In the genomic region with DNA sequence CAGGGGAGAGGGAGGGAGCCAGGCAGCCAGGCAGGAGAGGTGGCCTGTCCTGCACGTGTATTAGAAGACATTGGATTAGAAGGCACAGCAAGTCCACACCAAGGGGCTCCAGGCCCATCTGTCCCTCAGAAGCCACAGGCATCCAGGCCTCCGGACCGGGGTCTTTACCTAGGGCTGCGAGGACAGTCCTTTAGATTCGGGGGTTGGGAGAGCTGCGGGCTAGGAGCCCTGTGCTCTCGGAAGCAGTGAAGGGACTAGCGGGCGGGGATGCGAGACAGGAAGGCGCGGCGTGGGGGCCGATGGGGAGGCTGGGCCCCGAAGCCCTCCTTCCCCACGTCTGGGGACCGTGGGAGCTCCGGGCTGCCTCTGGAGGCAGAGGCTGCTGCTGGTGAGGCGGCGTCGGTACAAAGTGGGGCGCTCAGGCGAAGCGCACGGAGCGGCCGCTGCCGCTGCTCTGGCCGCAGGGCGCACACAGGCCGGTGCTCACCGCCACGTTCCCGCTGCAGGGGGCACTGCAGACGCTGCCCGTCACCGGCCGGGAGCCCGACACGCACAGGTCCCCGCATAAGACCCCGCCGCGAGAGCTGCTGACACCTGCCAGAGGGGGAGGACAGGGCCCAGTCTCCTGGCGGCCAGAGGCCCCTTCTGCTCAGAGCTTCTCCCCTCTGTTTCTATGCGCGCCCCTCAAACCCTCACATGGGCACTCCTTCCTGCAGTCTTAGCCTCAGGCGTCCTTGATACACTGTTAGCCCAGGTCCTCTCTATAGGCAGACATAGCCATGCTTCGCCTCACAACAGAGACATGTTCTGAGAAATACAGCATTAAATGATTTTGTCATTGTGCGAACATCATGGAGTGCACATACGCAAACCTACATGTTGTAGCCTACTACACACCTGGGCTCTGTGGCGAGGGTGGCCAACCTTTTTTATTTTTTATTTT, we compare ENCODE assay signal across 1 cellular context.
TF ChIP-seq lines count a peak whose summit lies in the region.

No MANE protein-coding gene starts in this region.

TF ChIP-seq in A549, 52 proteins besides CTCF, POLR2A, EP300 and RAD21:
- TF ChIP-seq, protein P1, sequence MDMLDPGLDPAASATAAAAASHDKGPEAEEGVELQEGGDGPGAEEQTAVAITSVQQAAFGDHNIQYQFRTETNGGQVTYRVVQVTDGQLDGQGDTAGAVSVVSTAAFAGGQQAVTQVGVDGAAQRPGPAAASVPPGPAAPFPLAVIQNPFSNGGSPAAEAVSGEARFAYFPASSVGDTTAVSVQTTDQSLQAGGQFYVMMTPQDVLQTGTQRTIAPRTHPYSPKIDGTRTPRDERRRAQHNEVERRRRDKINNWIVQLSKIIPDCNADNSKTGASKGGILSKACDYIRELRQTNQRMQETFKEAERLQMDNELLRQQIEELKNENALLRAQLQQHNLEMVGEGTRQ (IDR thresholded peaks at IDR 0.05) = no peak
- peak; percentile 25; the same call in 1 of the 2 replicates for TF ChIP-seq HOXB13 (CRISPR knock-in tag; IDR thresholded peaks at IDR 0.05; ENCODE audit: low read depth)
- peak; percentile 81 for TF ChIP-seq EHF (CRISPR knock-in tag; IDR thresholded peaks at IDR 0.05)
- TF ChIP-seq CHD2 (IDR thresholded peaks at IDR 0.05; ENCODE audit: low read length, partially characterized antibody) = peak; percentile 51
- peak; percentile 28; the same call in 1 of the 2 replicates for TF ChIP-seq HOXB5 (CRISPR knock-in tag; IDR thresholded peaks at IDR 0.05)
- TF ChIP-seq FOXS1 (CRISPR knock-in tag; IDR thresholded peaks at IDR 0.05) = no peak
- TF ChIP-seq, protein P2, sequence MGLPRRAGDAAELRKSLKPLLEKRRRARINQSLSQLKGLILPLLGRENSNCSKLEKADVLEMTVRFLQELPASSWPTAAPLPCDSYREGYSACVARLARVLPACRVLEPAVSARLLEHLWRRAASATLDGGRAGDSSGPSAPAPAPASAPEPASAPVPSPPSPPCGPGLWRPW (IDR thresholded peaks at IDR 0.05) = no peak
- TF ChIP-seq RARB (CRISPR knock-in tag; IDR thresholded peaks at IDR 0.05) = peak; percentile 76
- TF ChIP-seq, protein P3, sequence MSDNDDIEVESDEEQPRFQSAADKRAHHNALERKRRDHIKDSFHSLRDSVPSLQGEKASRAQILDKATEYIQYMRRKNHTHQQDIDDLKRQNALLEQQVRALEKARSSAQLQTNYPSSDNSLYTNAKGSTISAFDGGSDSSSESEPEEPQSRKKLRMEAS (IDR thresholded peaks at IDR 0.05) = no peak; the same call in 1 of the 2 replicates
- TF ChIP-seq, protein P4, sequence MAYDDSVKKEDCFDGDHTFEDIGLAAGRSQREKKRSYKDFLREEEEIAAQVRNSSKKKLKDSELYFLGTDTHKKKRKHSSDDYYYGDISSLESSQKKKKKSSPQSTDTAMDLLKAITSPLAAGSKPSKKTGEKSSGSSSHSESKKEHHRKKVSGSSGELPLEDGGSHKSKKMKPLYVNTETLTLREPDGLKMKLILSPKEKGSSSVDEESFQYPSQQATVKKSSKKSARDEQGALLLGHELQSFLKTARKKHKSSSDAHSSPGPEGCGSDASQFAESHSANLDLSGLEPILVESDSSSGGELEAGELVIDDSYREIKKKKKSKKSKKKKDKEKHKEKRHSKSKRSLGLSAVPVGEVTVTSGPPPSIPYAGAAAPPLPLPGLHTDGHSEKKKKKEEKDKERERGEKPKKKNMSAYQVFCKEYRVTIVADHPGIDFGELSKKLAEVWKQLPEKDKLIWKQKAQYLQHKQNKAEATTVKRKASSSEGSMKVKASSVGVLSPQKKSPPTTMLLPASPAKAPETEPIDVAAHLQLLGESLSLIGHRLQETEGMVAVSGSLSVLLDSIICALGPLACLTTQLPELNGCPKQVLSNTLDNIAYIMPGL (CRISPR knock-in tag; IDR thresholded peaks at IDR 0.05; ENCODE audit: borderline replicate concordance) = peak; percentile 52; the same call in 1 of the 2 replicates
- TF ChIP-seq HEYL (CRISPR knock-in tag; IDR thresholded peaks at IDR 0.05) = peak; percentile 27; the same call in 1 of the 2 replicates
- TF ChIP-seq NPAS2 (CRISPR knock-in tag; IDR thresholded peaks at IDR 0.05; ENCODE audit: borderline replicate concordance) = 0 out of 2 replicates have a peak, but pooled peaks have one; percentile 13
- TF ChIP-seq FOSB (CRISPR knock-in tag; IDR thresholded peaks at IDR 0.05) = peak; percentile 97
- TF ChIP-seq, protein P5, sequence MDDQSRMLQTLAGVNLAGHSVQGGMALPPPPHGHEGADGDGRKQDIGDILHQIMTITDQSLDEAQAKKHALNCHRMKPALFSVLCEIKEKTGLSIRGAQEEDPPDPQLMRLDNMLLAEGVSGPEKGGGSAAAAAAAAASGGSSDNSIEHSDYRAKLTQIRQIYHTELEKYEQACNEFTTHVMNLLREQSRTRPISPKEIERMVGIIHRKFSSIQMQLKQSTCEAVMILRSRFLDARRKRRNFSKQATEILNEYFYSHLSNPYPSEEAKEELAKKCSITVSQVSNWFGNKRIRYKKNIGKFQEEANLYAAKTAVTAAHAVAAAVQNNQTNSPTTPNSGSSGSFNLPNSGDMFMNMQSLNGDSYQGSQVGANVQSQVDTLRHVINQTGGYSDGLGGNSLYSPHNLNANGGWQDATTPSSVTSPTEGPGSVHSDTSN (IDR thresholded peaks at IDR 0.05) = peak; percentile 65; the same call in 1 of the 2 replicates
- no peak for TF ChIP-seq ESRRA (IDR thresholded peaks at IDR 0.05; ENCODE audit: borderline replicate concordance, low read length)
- TF ChIP-seq SMC3 (IDR thresholded peaks at IDR 0.05) = peak; percentile 4; the same call in 1 of the 3 replicates
- no peak for TF ChIP-seq FOSL2 (IDR thresholded peaks at IDR 0.05)
- TF ChIP-seq FOSL2 (CRISPR knock-in tag; IDR thresholded peaks at IDR 0.05) = peak; percentile 7
- peak; percentile 63 for TF ChIP-seq POLR2AphosphoS2 (conservative IDR thresholded peaks at IDR 0.05; ENCODE audit: low read length)
- peak in 1 of 2 experiments; percentile 42; a peak in 3 of 5 replicates for TF ChIP-seq JUN (IDR thresholded peaks at IDR 0.05)
- peak; percentile 83 for TF ChIP-seq TP53 (CRISPR knock-in tag; IDR thresholded peaks at IDR 0.05)
- peak; percentile 90 for TF ChIP-seq HOXA7 (CRISPR knock-in tag; IDR thresholded peaks at IDR 0.05)
- TF ChIP-seq, protein P6, sequence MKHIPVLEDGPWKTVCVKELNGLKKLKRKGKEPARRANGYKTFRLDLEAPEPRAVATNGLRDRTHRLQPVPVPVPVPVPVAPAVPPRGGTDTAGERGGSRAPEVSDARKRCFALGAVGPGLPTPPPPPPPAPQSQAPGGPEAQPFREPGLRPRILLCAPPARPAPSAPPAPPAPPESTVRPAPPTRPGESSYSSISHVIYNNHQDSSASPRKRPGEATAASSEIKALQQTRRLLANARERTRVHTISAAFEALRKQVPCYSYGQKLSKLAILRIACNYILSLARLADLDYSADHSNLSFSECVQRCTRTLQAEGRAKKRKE (CRISPR knock-in tag; IDR thresholded peaks at IDR 0.05; ENCODE audit: low read depth) = peak; percentile 3; the same call in 1 of the 2 replicates
- TF ChIP-seq TFCP2L1 (CRISPR knock-in tag; IDR thresholded peaks at IDR 0.05) = peak; percentile 96
- no peak for TF ChIP-seq RNF2 (IDR thresholded peaks at IDR 0.05; ENCODE audit: borderline replicate concordance, low read depth)
